8 cellular contexts compared by ENCODE assay signal in genomic region chr19:5948697-5949564, GRCh38. TPM values are rescaled to one million over a fixed set of nuclear protein-coding genes. Genes with fewer than 3 reads are reported as not detected.
A peak's percentile ranks its signal among the peaks of the same experiment; 100 is the strongest.
DNase-seq lines count a peak whose midpoint lies in the region; TF ChIP-seq lines count a peak whose summit lies in the region.

No MANE protein-coding gene starts in this region.

- peak overlapping the region; percentile 85 for H3K27ac Mint-ChIP-seq in activated T-helper 2 cell treated with anti-CD3 and anti-CD28 coated beads, Interferon-gamma antibody, Interleukin-2, Interleukin-4, amounts not matched to agents 10 μg/mL and 5 μg/mL and 100 μg/mL, durations not matched to agents 14 hours and 24 hours and 36 hours
- H3K27ac Mint-ChIP-seq in stimulated activated naive CD8-positive, alpha-beta T cell treated with anti-CD3 and anti-CD28 coated beads, Interleukin-15, Interleukin-2, amounts not matched to agents 100 ng/mL and 50 ng/mL, for 24 hours: peak overlapping the region; percentile 93
- H3K27ac Mint-ChIP-seq in chondrocyte (ENCODE audit: unreplicated experiment): no peak overlapping the region

- H3K4me3 Mint-ChIP-seq in activated T-helper 2 cell treated with anti-CD3 and anti-CD28 coated beads, Interferon-gamma antibody, Interleukin-2, Interleukin-4, amounts not matched to agents 10 μg/mL and 5 μg/mL and 100 μg/mL, durations not matched to agents 14 hours and 24 hours and 36 hours (ENCODE audit: low read depth): peak overlapping the region; percentile 40
- H3K4me3 Mint-ChIP-seq in stimulated activated naive CD8-positive, alpha-beta T cell treated with anti-CD3 and anti-CD28 coated beads, Interleukin-15, Interleukin-2, amounts not matched to agents 100 ng/mL and 50 ng/mL, for 24 hours: peak overlapping the region; percentile 57
- H3K4me3 Mint-ChIP-seq in chondrocyte (ENCODE audit: unreplicated experiment): no peak overlapping the region

- no peaks in the 10 kb centered on the region for H3K27me3 ChIP-seq in right atrium auricular region

- H3K27ac ChIP-seq in right atrium auricular region: peak overlapping the region; percentile 5 to 86

- H3K9me3 Mint-ChIP-seq in activated T-helper 2 cell treated with anti-CD3 and anti-CD28 coated beads, Interferon-gamma antibody, Interleukin-2, Interleukin-4, amounts not matched to agents 10 μg/mL and 5 μg/mL and 100 μg/mL, durations not matched to agents 14 hours and 24 hours and 36 hours: no peaks in the 10 kb centered on the region
- no peaks in the 10 kb centered on the region for H3K9me3 Mint-ChIP-seq in stimulated activated naive CD8-positive, alpha-beta T cell treated with anti-CD3 and anti-CD28 coated beads, Interleukin-15, Interleukin-2, amounts not matched to agents 100 ng/mL and 50 ng/mL, for 24 hours
- H3K9me3 Mint-ChIP-seq in chondrocyte (ENCODE audit: low read depth): no peaks in the 10 kb centered on the region

- H3K36me3 ChIP-seq in right atrium auricular region: no peaks in the 10 kb centered on the region

- DNase-seq in NCI-H82 (lab: John Stamatoyannopoulos, UW): peak; percentile 61
- no peak for DNase-seq in NCI-H82 treated with DMSO at 0.1 percent for 48 hours (lab: John Stamatoyannopoulos, UW; ENCODE audit: unreplicated experiment)
- no peak for DNase-seq in activated T-helper 2 cell treated with anti-CD3 and anti-CD28 coated beads, Interferon-gamma antibody, Interleukin-2, Interleukin-4, amounts not matched to agents 10 μg/mL and 5 μg/mL and 100 μg/mL, durations not matched to agents 14 hours and 24 hours and 36 hours (ENCODE audit: low spot score)
- no peak for DNase-seq in right atrium auricular region (ENCODE audit: low spot score)
- no peak for DNase-seq in iPS-NIHi11 (ENCODE audit: low spot score)
- no peak for DNase-seq in NCI-H2029 treated with DMSO at 0.1 percent for 48 hours (lab: John Stamatoyannopoulos, UW)
- no peak for DNase-seq in chondrocyte (ENCODE audit: low spot score)

- no peak overlapping the region for H3K4me3 ChIP-seq in right atrium auricular region

- peaks cover 0 to 86% of the 10 kb centered on the region in 2 donors for H3K4me1 ChIP-seq in right atrium auricular region

- H3K4me1 Mint-ChIP-seq in activated T-helper 2 cell treated with anti-CD3 and anti-CD28 coated beads, Interferon-gamma antibody, Interleukin-2, Interleukin-4, amounts not matched to agents 10 μg/mL and 5 μg/mL and 100 μg/mL, durations not matched to agents 14 hours and 24 hours and 36 hours (ENCODE audit: low read depth): peaks cover 62% of the 10 kb centered on the region
- peaks cover 89% of the 10 kb centered on the region for H3K4me1 Mint-ChIP-seq in stimulated activated naive CD8-positive, alpha-beta T cell treated with anti-CD3 and anti-CD28 coated beads, Interleukin-15, Interleukin-2, amounts not matched to agents 100 ng/mL and 50 ng/mL, for 24 hours (ENCODE audit: low read depth)
- peaks cover 51% of the 10 kb centered on the region for H3K4me1 Mint-ChIP-seq in chondrocyte (ENCODE audit: low read depth)

- intact Hi-C loops in activated T-helper 2 cell treated with anti-CD3 and anti-CD28 coated beads, Interferon-gamma antibody, Interleukin-2, Interleukin-4, amounts not matched to agents 10 μg/mL and 5 μg/mL and 100 μg/mL, durations not matched to agents 14 hours and 24 hours and 36 hours (cut with micrococcal nuclease): no loop called here

- peaks cover 60% of the 10 kb centered on the region for H3K36me3 Mint-ChIP-seq in activated T-helper 2 cell treated with anti-CD3 and anti-CD28 coated beads, Interferon-gamma antibody, Interleukin-2, Interleukin-4, amounts not matched to agents 10 μg/mL and 5 μg/mL and 100 μg/mL, durations not matched to agents 14 hours and 24 hours and 36 hours (ENCODE audit: low read depth)
- peaks cover 53% of the 10 kb centered on the region for H3K36me3 Mint-ChIP-seq in stimulated activated naive CD8-positive, alpha-beta T cell treated with anti-CD3 and anti-CD28 coated beads, Interleukin-15, Interleukin-2, amounts not matched to agents 100 ng/mL and 50 ng/mL, for 24 hours (ENCODE audit: low read depth)
- peaks cover 3% of the 10 kb centered on the region for H3K36me3 Mint-ChIP-seq in chondrocyte (ENCODE audit: low read depth)

- H3K27me3 Mint-ChIP-seq in activated T-helper 2 cell treated with anti-CD3 and anti-CD28 coated beads, Interferon-gamma antibody, Interleukin-2, Interleukin-4, amounts not matched to agents 10 μg/mL and 5 μg/mL and 100 μg/mL, durations not matched to agents 14 hours and 24 hours and 36 hours (ENCODE audit: low read depth): no peaks in the 10 kb centered on the region
- H3K27me3 Mint-ChIP-seq in stimulated activated naive CD8-positive, alpha-beta T cell treated with anti-CD3 and anti-CD28 coated beads, Interleukin-15, Interleukin-2, amounts not matched to agents 100 ng/mL and 50 ng/mL, for 24 hours: no peaks in the 10 kb centered on the region
- H3K27me3 Mint-ChIP-seq in chondrocyte (ENCODE audit: low read depth): no peaks in the 10 kb centered on the region

- TF ChIP-seq CTCF in right atrium auricular region (IDR thresholded peaks at IDR 0.05) (no peak), chondrocyte (IDR thresholded peaks at IDR 0.05) (no peak)

- no peaks in the 10 kb centered on the region for H3K9me3 ChIP-seq in right atrium auricular region

RNA-seq across cellular contexts. Expression of gene RANBP3, which starts 29.0 kb away (rescaled TPM):
- total RNA-seq in activated T-helper 2 cell treated with anti-CD3 and anti-CD28 coated beads, Interferon-gamma antibody, Interleukin-2, Interleukin-4, amounts not matched to agents 10 μg/mL and 5 μg/mL and 100 μg/mL, durations not matched to agents 14 hours and 24 hours and 36 hours: 98.2 and 105 TPM in 2 replicates
- total RNA-seq in right atrium auricular region: 10 to 100 TPM; 53.6 to 54.7 TPM
- total RNA-seq in chondrocyte: 53.5 to 65.5 TPM (median 57.7 TPM) in 3 replicates

RNA-seq across cellular contexts. Expression of gene CAPS, which starts 34.9 kb away (rescaled TPM):
- 3.3 and 4.8 TPM in 2 replicates for total RNA-seq in activated T-helper 2 cell treated with anti-CD3 and anti-CD28 coated beads, Interferon-gamma antibody, Interleukin-2, Interleukin-4, amounts not matched to agents 10 μg/mL and 5 μg/mL and 100 μg/mL, durations not matched to agents 14 hours and 24 hours and 36 hours
- total RNA-seq in right atrium auricular region (1 to 10 TPM; 4.5 to 7.3 TPM), chondrocyte (7.2 to 11.9 TPM (median 10.5 TPM) in 3 replicates)

RNA-seq across cellular contexts. Expression of gene VMAC, which starts 44.3 kb away (rescaled TPM):
- total RNA-seq in activated T-helper 2 cell treated with anti-CD3 and anti-CD28 coated beads, Interferon-gamma antibody, Interleukin-2, Interleukin-4, amounts not matched to agents 10 μg/mL and 5 μg/mL and 100 μg/mL, durations not matched to agents 14 hours and 24 hours and 36 hours: 3.1 and 3.8 TPM in 2 replicates
- total RNA-seq in right atrium auricular region: 1 to 10 TPM; 2.6 to 4.1 TPM
- total RNA-seq in chondrocyte: 5.6 to 6.5 TPM (median 6.1 TPM) in 3 replicates

RNA-seq across cellular contexts. Expression of gene NDUFA11, which starts 45.3 kb away (rescaled TPM):
- total RNA-seq in activated T-helper 2 cell treated with anti-CD3 and anti-CD28 coated beads, Interferon-gamma antibody, Interleukin-2, Interleukin-4, amounts not matched to agents 10 μg/mL and 5 μg/mL and 100 μg/mL, durations not matched to agents 14 hours and 24 hours and 36 hours: 230 and 246 TPM in 2 replicates
- total RNA-seq in right atrium auricular region: 100 to 1,000 TPM; 368 to 648 TPM
- 202 to 224 TPM (median 204 TPM) in 3 replicates for total RNA-seq in chondrocyte
